18 cellular contexts compared by ENCODE assay signal in genomic region chr22:21970800-21971617, GRCh38. TPM values are rescaled to one million over a fixed set of nuclear protein-coding genes. Genes with fewer than 3 reads are reported as not detected.
DNase-seq lines count a peak whose midpoint lies in the region; ATAC-seq, FAIRE-seq and TF ChIP-seq lines count a peak whose summit lies in the region.
"Had no signal": no experiment of that assay in that cellular context is flagged by ENCODE, and none has a peak within 500 bp of the region (broad histone marks: within the 10 kb centered on the region; RNA-seq: fewer than 3 reads in every experiment).

No MANE protein-coding gene starts in this region.

- no peak overlapping the region for H2AFZ ChIP-seq in K562 (ENCODE audit: low read depth, low read length)

- DNase-seq in A673 (ENCODE audit: low spot score) (no peak), K562 (ENCODE audit: extremely low read depth in 1 of 4, low spot score in 3 of 4) (no peak), HEK293T (ENCODE audit: extremely low spot score) (no peak), ureter (ENCODE audit: low spot score) (no peak), CD1c-positive myeloid dendritic cell (ENCODE audit: extremely low spot score) (no peak)
- DNase-seq: 8988T; C1 segment of cervical spinal cord; Caco-2; CD4-positive, CD25-positive, alpha-beta regulatory T cell; CD8-positive, alpha-beta T cell; DMS153; DND-41; GOT3 had no signal

- 85% methylated on average over 18 of the region's 18 CpGs for WGBS in K562 (ENCODE audit: insufficient coverage, low coverage, missing lambda C conversion rate)

- H3K27me3 ChIP-seq in A673 (replicated peaks; ENCODE audit: insufficient read depth, low read depth, low read length, poor library complexity) (no peaks in the 10 kb centered on the region), HUES6 (ENCODE audit: control insufficient read depth, insufficient read depth, low read length) (no peaks in the 10 kb centered on the region), K562 (ENCODE audit: control insufficient read depth in 2 of 2, insufficient read depth in 2 of 2, low read length in 2 of 2) (no peaks in the 10 kb centered on the region)

- no peak for TF ChIP-seq RAD21 in K562 (CRISPR knock-in tag; conservative IDR thresholded peaks at IDR 0.05 in 1 of 2, IDR thresholded peaks at IDR 0.05 in 1 of 2)

- in situ Hi-C loops in K562 (cut with MboI), result no loop called here

- H3K9me1 ChIP-seq in K562 (ENCODE audit: control insufficient read depth, insufficient read depth, low read length), result peaks cover 9% of the 10 kb centered on the region

- POLR2A ChIA-PET in A673 (lab: Charles Lee; ENCODE audit: low non-redundant PET), result no interaction called here
- POLR2A ChIA-PET in K562 (lab: Yijun Ruan, JAX), result interaction anchor here (0.6 to 15.7 kb wide), 10 partner anchors 10 to 295 kb away, joined by 3 to 382 read pairs (median 4); partner anchors contain the start of genes PPM1F and TOP3B
- POLR2A ChIA-PET in HEK293T (lab: Yijun Ruan, JAX), result interaction anchor here (4.4 kb wide), 1 partner anchor 11 kb away, joined by 34 read pairs; the partner anchor contains the start of gene TOP3B

- H3K4me2 ChIP-seq in K562 (ENCODE audit: insufficient read depth, low read length), result no peak overlapping the region
- H3K4me2 ChIP-seq: A549 had no signal

- H4K20me1 ChIP-seq in K562 (replicated peaks; ENCODE audit: control insufficient read depth, insufficient read depth, low read length), result peaks cover 51% of the 10 kb centered on the region

- no peak for TF ChIP-seq POLR2A in K562 (conservative IDR thresholded peaks at IDR 0.05)

- FAIRE-seq in K562 (lab: Jason Lieb, UNC), result no peak
- FAIRE-seq: A549, G401.6, H54 had no signal

- H3K79me2 ChIP-seq in K562 (ENCODE audit: control insufficient read depth, insufficient read depth, low read length), result no peaks in the 10 kb centered on the region

- H3K36me3 ChIP-seq in A673 (ENCODE audit: insufficient read depth, low read length, poor library complexity, severe bottlenecking) (peaks cover 69% of the 10 kb centered on the region), HUES6 (ENCODE audit: control insufficient read depth, insufficient read depth, low read length) (peaks cover 95% of the 10 kb centered on the region), K562 (ENCODE audit: control insufficient read depth, insufficient read depth, low read length) (peaks cover 97% of the 10 kb centered on the region)

- intact Hi-C loops in A673 (cut with micrococcal nuclease; ENCODE audit: unreplicated experiment), result no loop called here
- intact Hi-C loops in K562 (cut with micrococcal nuclease), result no loop called here

- no peak overlapping the region for H3K4me3 ChIP-seq in A673 (ENCODE audit: low read depth, low read length, poor library complexity, severe bottlenecking)
- H3K4me3 ChIP-seq in HUES6 (ENCODE audit: low read depth, low read length), result no peak overlapping the region
- H3K4me3 ChIP-seq in K562, result no peak overlapping the region
- H3K4me3 ChIP-seq: A549, HAP-1 had no signal

- ATAC-seq in K562, result no peak
- ATAC-seq: A549; CD8-positive, alpha-beta T cell had no signal

- H3K27ac ChIP-seq in A673 (ENCODE audit: low read depth, low read length, poor library complexity, severe bottlenecking) (peak overlapping the region; percentile 23), HUES6 (ENCODE audit: low read depth, low read length) (no peak overlapping the region), K562 (ENCODE audit: extremely low read depth, low read depth, low read length) (no peak overlapping the region)
- H3K27ac ChIP-seq: A549 had no signal

- H3K4me1 ChIP-seq in A673 (ENCODE audit: insufficient read depth, low read length, poor library complexity, severe bottlenecking), result no peaks in the 10 kb centered on the region
- H3K4me1 ChIP-seq in HUES6 (ENCODE audit: control insufficient read depth, insufficient read depth, low read length), result no peaks in the 10 kb centered on the region
- H3K4me1 ChIP-seq in K562 (replicated peaks in 1 of 2; ENCODE audit: control insufficient read depth in 2 of 2, insufficient read depth in 2 of 2, low read length in 2 of 2), result peaks cover 0 to 19% of the 10 kb centered on the region in 2 experiments; a peak in 1 of 5 replicates
- H3K4me1 ChIP-seq: A549, Caco-2, HAP-1 had no signal

- H3K9ac ChIP-seq in HUES6 (ENCODE audit: low read length) (peak overlapping the region; percentile 17), K562 (ENCODE audit: insufficient read depth in 1 of 2, low read depth in 2 of 2, low read length in 2 of 2) (peak overlapping the region in 1 of 2 experiments; percentile 42; a peak in 2 of 4 replicates)

- BruUV-seq in A673 (replicated peaks; lab: Mats Ljungman, UMichigan), result no TSS peak
- BruUV-seq in K562 (replicated peaks; lab: Mats Ljungman, UMichigan), result no TSS peak

- no peaks in the 10 kb centered on the region for H3K9me3 ChIP-seq in A673 (ENCODE audit: low read depth, low read length, poor library complexity, severe bottlenecking)
- no peaks in the 10 kb centered on the region for H3K9me3 ChIP-seq in HUES6 (ENCODE audit: control insufficient read depth, insufficient read depth, low read depth, low read length)
- H3K9me3 ChIP-seq in K562 (replicated peaks; ENCODE audit: control insufficient read depth, insufficient read depth, low read depth, low read length), result no peaks in the 10 kb centered on the region
- H3K9me3 ChIP-seq: A549, Caco-2, HAP-1 had no signal

- CTCF ChIA-PET in A673 (lab: Charles Lee), result interaction anchor here (0.6 kb wide), 2 partner anchors 19 to 90 kb away, joined by 3 read pairs; no protein-coding TSS in a partner anchor
- CTCF ChIA-PET in K562 (lab: Yijun Ruan, JAX; ENCODE audit: low intra/inter-chr PET ratio), result interaction anchor here (0.7 to 2.1 kb wide), 3 partner anchors 78 to 258 kb away, joined by 4 to 12 read pairs (median 10); no protein-coding TSS in a partner anchor
- CTCF ChIA-PET in HEK293T (lab: Yijun Ruan, JAX), result interaction anchor here (0.6 kb wide), 1 partner anchor 33 kb away, joined by 3 read pairs; no protein-coding TSS in a partner anchor

- TF ChIP-seq CTCF in A673 (conservative IDR thresholded peaks at IDR 0.05; ENCODE audit: low read depth, low read length) (no peak), K562 (IDR thresholded peaks at IDR 0.05 in 2 of 3, conservative IDR thresholded peaks at IDR 0.05 in 1 of 3; ENCODE audit: insufficient read depth in 2 of 3, low read depth in 1 of 3, low read length in 3 of 3) (no peak)

- no peak for TF ChIP-seq EP300 in K562 (IDR thresholded peaks at IDR 0.05; ENCODE audit: low read length)

TF ChIP-seq in K562, 482 proteins besides CTCF, POLR2A, EP300 and RAD21 (continues in another document):
- TF ChIP-seq ERF (CRISPR knock-in tag; IDR thresholded peaks at IDR 0.05), result 0 out of 2 replicates have a peak, but pooled peaks have one; percentile 43

TF ChIP-seq in HEK293T, 16 proteins besides CTCF, POLR2A, EP300 and RAD21:
- TF ChIP-seq TARDBP (IDR thresholded peaks at IDR 0.05) (no peak), HDGF (IDR thresholded peaks at IDR 0.05; ENCODE audit: borderline replicate concordance) (no peak), SP1 (IDR thresholded peaks at IDR 0.05) (no peak), LEF1 (IDR thresholded peaks at IDR 0.05; ENCODE audit: borderline replicate concordance) (no peak), NFRKB (IDR thresholded peaks at IDR 0.05) (no peak), FOXM1 (IDR thresholded peaks at IDR 0.05; ENCODE audit: borderline replicate concordance) (no peak), ZNF384 (IDR thresholded peaks at IDR 0.05) (no peak), ARNT (IDR thresholded peaks at IDR 0.05) (no peak), FOXK2 (IDR thresholded peaks at IDR 0.05) (no peak), CTBP1 (IDR thresholded peaks at IDR 0.05; ENCODE audit: borderline replicate concordance) (no peak)

RNA-seq across cellular contexts. Expression of gene TOP3B, which starts 11.6 kb away (rescaled TPM):
- 60.2 and 60.4 TPM in 2 replicates for total RNA-seq in A673 (2021)
- total RNA-seq in K562 (2011; cell fraction: chromatin; rRNA removed; ENCODE audit: low replicate concordance), result 654 and 1,271 TPM in 2 replicates
- 667 and 676 TPM in 2 replicates for total RNA-seq in K562 (2011; cell fraction: nucleolus; rRNA removed)
- 562 and 595 TPM in 2 replicates for total RNA-seq in K562 (2011; cell fraction: nucleoplasm; rRNA removed)
- 168 and 209 TPM in 2 replicates for total RNA-seq in K562 (2014; rRNA removed)
- total RNA-seq in K562 (2014; rRNA removed; fragmentation: Illumina TruSeq; extraction: Trizol), result 70.7 and 93.0 TPM in 2 replicates
- 132 and 135 TPM in 2 replicates for total RNA-seq in K562 (2015; rRNA removed; fragmentation: Illumina TruSeq; extraction: Trizol)
- total RNA-seq in K562 (2021), result 182 and 188 TPM in 2 replicates
- 77.5 and 115 TPM in 2 replicates for polyA plus RNA-seq in K562 (2011; rRNA removed)
- polyA plus RNA-seq in K562 (2011; cell fraction: cytosol; rRNA removed), result 70.1 and 77.8 TPM in 2 replicates
- polyA plus RNA-seq in K562 (2011; cell fraction: nucleus; rRNA removed), result 984 and 1,286 TPM in 2 replicates
- 96.9 and 122 TPM in 2 replicates for polyA plus RNA-seq in K562 (2012)
- polyA plus RNA-seq in K562 (2014; fragmentation: Illumina TruSeq; extraction: Trizol), result 112 and 123 TPM in 2 replicates
- polyA plus RNA-seq in K562 (2014; fragmentation: Nextera tagmentation; extraction: Ambion mirVana), result 10 to 100 TPM in 1 of 2 experiments, 1 to 10 TPM in 1; 3.0 to 11.5 TPM
- polyA plus RNA-seq in K562 (2014; rRNA removed), result 153 and 161 TPM in 2 replicates
- polyA minus RNA-seq in K562 (2011; rRNA and poly(A)+ RNA removed), result 98.9 and 108 TPM in 2 replicates
- polyA minus RNA-seq in K562 (2011; cell fraction: cytosol; rRNA and poly(A)+ RNA removed), result 76.3 and 79.3 TPM in 2 replicates
- 248 and 295 TPM in 2 replicates for polyA minus RNA-seq in K562 (2011; cell fraction: nucleus; rRNA and poly(A)+ RNA removed)
- 29.7 TPM for total RNA-seq in ureter

RNA-seq across cellular contexts. Expression of gene PPM1F, which starts 18.4 kb away (rescaled TPM):
- total RNA-seq in A673 (2021) (85.9 and 101 TPM in 2 replicates), K562 (2014; rRNA removed) (132 and 153 TPM in 2 replicates), K562 (2014; rRNA removed; fragmentation: Illumina TruSeq; extraction: Trizol) (33.1 and 36.9 TPM in 2 replicates), K562 (2015; rRNA removed; fragmentation: Illumina TruSeq; extraction: Trizol) (74.6 and 75.0 TPM in 2 replicates), K562 (2021) (157 and 159 TPM in 2 replicates), ureter (39.9 TPM)
- total RNA-seq in K562 (2011; cell fraction: chromatin; rRNA removed; ENCODE audit: low replicate concordance), result 103 and 226 TPM in 2 replicates
- total RNA-seq in K562 (2011; cell fraction: nucleolus; rRNA removed), result 122 and 135 TPM in 2 replicates
- 120 and 153 TPM in 2 replicates for total RNA-seq in K562 (2011; cell fraction: nucleoplasm; rRNA removed)
- polyA plus RNA-seq in K562 (2011; rRNA removed) (64.0 and 73.1 TPM in 2 replicates), K562 (2014; fragmentation: Illumina TruSeq; extraction: Trizol) (53.8 and 92.1 TPM in 2 replicates), K562 (2014; fragmentation: Nextera tagmentation; extraction: Ambion mirVana) (1 to 10 TPM; 2.1 to 4.5 TPM), K562 (2014; rRNA removed) (110 and 121 TPM in 2 replicates)
- polyA plus RNA-seq in K562 (2011; cell fraction: cytosol; rRNA removed), result 74.8 and 124 TPM in 2 replicates
- polyA plus RNA-seq in K562 (2011; cell fraction: nucleus; rRNA removed), result 187 and 284 TPM in 2 replicates
- 81.6 and 118 TPM in 2 replicates for polyA plus RNA-seq in K562 (2012)
- 29.5 and 43.3 TPM in 2 replicates for polyA minus RNA-seq in K562 (2011; rRNA and poly(A)+ RNA removed)
- polyA minus RNA-seq in K562 (2011; cell fraction: cytosol; rRNA and poly(A)+ RNA removed), result 53.3 and 68.1 TPM in 2 replicates
- polyA minus RNA-seq in K562 (2011; cell fraction: nucleus; rRNA and poly(A)+ RNA removed), result 34.9 and 45.5 TPM in 2 replicates
